ENCODE assay signal across 16 cellular contexts in genomic region chr6:170234419-170234818, GRCh38. TPM values are rescaled to one million over a fixed set of nuclear protein-coding genes. Genes with fewer than 3 reads are reported as not detected.
DNase-seq lines count a peak whose midpoint lies in the region; ATAC-seq, FAIRE-seq and TF ChIP-seq lines count a peak whose summit lies in the region.
"Had no signal": no experiment of that assay in that cellular context is flagged by ENCODE, and none has a peak within 500 bp of the region (broad histone marks: within the 10 kb centered on the region; RNA-seq: fewer than 3 reads in every experiment).

No MANE protein-coding gene starts in this region.

- H3K27me3 Mint-ChIP-seq in progenitor cell of endocrine pancreas = peaks cover 17% of the 10 kb centered on the region
- H3K27me3 Mint-ChIP-seq in activated CD8-positive, alpha-beta memory T cell treated with anti-CD3 and anti-CD28 coated beads, Interleukin-2, amount 10 ng/mL, durations not matched to agents 7 days and 5 days = no peaks in the 10 kb centered on the region

- H2AFZ ChIP-seq in MM.1S (ENCODE audit: low read length) (peak overlapping the region; percentile 8; the same call in 1 of the 2 replicates), K562 (ENCODE audit: low read depth, low read length) (no peak overlapping the region)

- no peak for TF ChIP-seq RAD21 in K562 (CRISPR knock-in tag; conservative IDR thresholded peaks at IDR 0.05 in 1 of 2, IDR thresholded peaks at IDR 0.05 in 1 of 2)

- no peaks in the 10 kb centered on the region for H3K4me1 ChIP-seq in MM.1S (ENCODE audit: low read length)
- H3K4me1 ChIP-seq in K562 (replicated peaks in 1 of 2; ENCODE audit: control insufficient read depth in 2 of 2, insufficient read depth in 2 of 2, low read length in 2 of 2) = peaks cover 0 to 3% of the 10 kb centered on the region in 2 experiments; a peak in 1 of 5 replicates
- H3K4me1 ChIP-seq in kidney (ENCODE audit: control insufficient read depth in 1 of 2, insufficient read depth in 1 of 2, low read depth in 1 of 2, low read length in 2 of 2) = no peaks in the 10 kb centered on the region

- DNase-seq in MM.1S = no peak
- no peak for DNase-seq in K562 (ENCODE audit: extremely low read depth in 1 of 4, low spot score in 3 of 4)
- peak; percentile 22 for DNase-seq in kidney
- no peak for DNase-seq in progenitor cell of endocrine pancreas (ENCODE audit: low spot score, unreplicated experiment)
- DNase-seq in activated CD8-positive, alpha-beta memory T cell treated with anti-CD3 and anti-CD28 coated beads, Interleukin-2, amount 10 ng/mL, durations not matched to agents 7 days and 5 days = no peak
- no peak for DNase-seq in mucosa of gallbladder (ENCODE audit: low spot score)
- DNase-seq: ACHN, GOT3, Kasumi-1, NCI-H1930, NCI-H2171, NCI-H82, SHP77 treated with DMSO at 0.1 percent for 48 hours had no signal

- POLR2A ChIA-PET in K562 (lab: Yijun Ruan, JAX) = no interaction called here

- H3K27me3 ChIP-seq in MM.1S (replicated peaks; ENCODE audit: insufficient read depth, low read length) (no peaks in the 10 kb centered on the region; the same call in 1 of the 2 replicates), K562 (ENCODE audit: control insufficient read depth in 2 of 2, insufficient read depth in 2 of 2, low read length in 2 of 2) (peaks cover 75 to 83% of the 10 kb centered on the region in 2 experiments)

- in situ Hi-C loops in K562 (cut with MboI) = no loop called here

- TF ChIP-seq EP300 in K562 (IDR thresholded peaks at IDR 0.05; ENCODE audit: low read length) = no peak

- BruUV-seq in K562 (replicated peaks; lab: Mats Ljungman, UMichigan) = no TSS peak

- H3F3A ChIP-seq in MM.1S (ENCODE audit: insufficient read depth, low read length) = no peaks in the 10 kb centered on the region

- no peak overlapping the region for H3K27ac ChIP-seq in MM.1S (ENCODE audit: low read length)
- no peak overlapping the region for H3K27ac ChIP-seq in K562 (ENCODE audit: extremely low read depth, low read depth, low read length)
- H3K27ac ChIP-seq in kidney (ENCODE audit: low read depth in 2 of 2, low read length in 2 of 2) = no peak overlapping the region

- no peak for TF ChIP-seq CTCF in MM.1S (IDR thresholded peaks at IDR 0.05; ENCODE audit: low read length)
- TF ChIP-seq CTCF in K562 (IDR thresholded peaks at IDR 0.05 in 2 of 3, conservative IDR thresholded peaks at IDR 0.05 in 1 of 3; ENCODE audit: insufficient read depth in 2 of 3, low read depth in 1 of 3, low read length in 3 of 3) = no peak
- no peak for TF ChIP-seq CTCF in kidney (IDR thresholded peaks at IDR 0.05; ENCODE audit: borderline replicate concordance, extremely low read depth, insufficient read depth)
- no peak for TF ChIP-seq CTCF in progenitor cell of endocrine pancreas (IDR thresholded peaks at IDR 0.05; ENCODE audit: unreplicated experiment)

- H4K20me1 ChIP-seq in MM.1S (ENCODE audit: insufficient read depth, low read length) (no peaks in the 10 kb centered on the region), K562 (replicated peaks; ENCODE audit: control insufficient read depth, insufficient read depth, low read length) (peaks cover 12% of the 10 kb centered on the region)

- no peak overlapping the region for H3K4me3 Mint-ChIP-seq in progenitor cell of endocrine pancreas (ENCODE audit: low read depth)
- H3K4me3 Mint-ChIP-seq in activated CD8-positive, alpha-beta memory T cell treated with anti-CD3 and anti-CD28 coated beads, Interleukin-2, amount 10 ng/mL, durations not matched to agents 7 days and 5 days = no peak overlapping the region
- H3K4me3 Mint-ChIP-seq: CD8-positive, alpha-beta memory T cell had no signal

- peaks cover 3% of the 10 kb centered on the region for H3K9me1 ChIP-seq in K562 (ENCODE audit: control insufficient read depth, insufficient read depth, low read length)

- H3K9me2 ChIP-seq in MM.1S (replicated peaks; ENCODE audit: insufficient read depth, low read length) = no peaks in the 10 kb centered on the region

- H3K27ac Mint-ChIP-seq in progenitor cell of endocrine pancreas = peak overlapping the region; percentile 20
- no peak overlapping the region for H3K27ac Mint-ChIP-seq in activated CD8-positive, alpha-beta memory T cell treated with anti-CD3 and anti-CD28 coated beads, Interleukin-2, amount 10 ng/mL, durations not matched to agents 7 days and 5 days
- H3K27ac Mint-ChIP-seq: CD8-positive, alpha-beta memory T cell had no signal

- FAIRE-seq in K562 (lab: Jason Lieb, UNC) (peak; percentile 11), kidney (lab: Jason Lieb, UNC) (no peak)

- H3K36me3 Mint-ChIP-seq in progenitor cell of endocrine pancreas (ENCODE audit: insufficient read depth) = no peaks in the 10 kb centered on the region
- no peaks in the 10 kb centered on the region for H3K36me3 Mint-ChIP-seq in activated CD8-positive, alpha-beta memory T cell treated with anti-CD3 and anti-CD28 coated beads, Interleukin-2, amount 10 ng/mL, durations not matched to agents 7 days and 5 days
- H3K36me3 Mint-ChIP-seq: CD8-positive, alpha-beta memory T cell had no signal

- H3K36me3 ChIP-seq in MM.1S (replicated peaks; ENCODE audit: insufficient read depth, low read length) (no peaks in the 10 kb centered on the region), K562 (ENCODE audit: control insufficient read depth, insufficient read depth, low read length) (no peaks in the 10 kb centered on the region), kidney (ENCODE audit: control insufficient read depth in 1 of 2, insufficient read depth in 2 of 2, low read length in 2 of 2) (no peaks in the 10 kb centered on the region)

- no peaks in the 10 kb centered on the region for H3K9me3 Mint-ChIP-seq in progenitor cell of endocrine pancreas (ENCODE audit: low read depth)
- no peaks in the 10 kb centered on the region for H3K9me3 Mint-ChIP-seq in activated CD8-positive, alpha-beta memory T cell treated with anti-CD3 and anti-CD28 coated beads, Interleukin-2, amount 10 ng/mL, durations not matched to agents 7 days and 5 days (ENCODE audit: low read depth)
- H3K9me3 Mint-ChIP-seq: CD8-positive, alpha-beta memory T cell had no signal

- H3K9me3 ChIP-seq in MM.1S (replicated peaks; ENCODE audit: insufficient read depth, low read length) = no peaks in the 10 kb centered on the region
- no peaks in the 10 kb centered on the region for H3K9me3 ChIP-seq in K562 (replicated peaks; ENCODE audit: control insufficient read depth, insufficient read depth, low read depth, low read length)
- H3K9me3 ChIP-seq in kidney (ENCODE audit: control insufficient read depth in 1 of 2, low read length in 2 of 2) = no peaks in the 10 kb centered on the region

- intact Hi-C loops in K562 (cut with micrococcal nuclease) = no loop called here
- intact Hi-C loops in kidney (cut with DNase I) = no loop called here

- H3K4me1 Mint-ChIP-seq in progenitor cell of endocrine pancreas (ENCODE audit: low read depth) = peaks cover 24% of the 10 kb centered on the region
- H3K4me1 Mint-ChIP-seq in activated CD8-positive, alpha-beta memory T cell treated with anti-CD3 and anti-CD28 coated beads, Interleukin-2, amount 10 ng/mL, durations not matched to agents 7 days and 5 days = no peaks in the 10 kb centered on the region
- H3K4me1 Mint-ChIP-seq: CD8-positive, alpha-beta memory T cell had no signal

- H3K9ac ChIP-seq in MM.1S (ENCODE audit: low read length) (no peak overlapping the region), K562 (ENCODE audit: insufficient read depth in 1 of 2, low read depth in 2 of 2, low read length in 2 of 2) (0 out of 4 replicates have a peak overlapping the region, but pooled peaks of 1 of the 2 experiments have one; percentile 48), kidney (ENCODE audit: low read length in 2 of 2) (no peak overlapping the region)

- no peak for TF ChIP-seq POLR2A in K562 (conservative IDR thresholded peaks at IDR 0.05)

- ATAC-seq in K562 (peak; percentile 47; the same call in 1 of the 3 replicates), HG02884 (IDR thresholded peaks at IDR 0.05; ENCODE audit: unreplicated experiment) (no peak)
- ATAC-seq in activated CD8-positive, alpha-beta memory T cell treated with anti-CD3 and anti-CD28 coated beads, Interleukin-2, amount 10 ng/mL, durations not matched to agents 7 days and 5 days = no peak
- ATAC-seq: Panc1 had no signal

- CTCF ChIA-PET in K562 (lab: Yijun Ruan, JAX; ENCODE audit: low intra/inter-chr PET ratio) = no interaction called here
- CTCF ChIA-PET in activated CD8-positive, alpha-beta memory T cell treated with anti-CD3 and anti-CD28 coated beads, Interleukin-2, amount 10 ng/mL, durations not matched to agents 7 days and 5 days (lab: Charles Lee) = no interaction called here

- under 1% methylated on average over 9 of the region's 9 CpGs for WGBS in K562 (ENCODE audit: insufficient coverage, low coverage, missing lambda C conversion rate)

- peak overlapping the region; percentile 42; the same call in 1 of the 2 replicates for H3K4me3 ChIP-seq in MM.1S (ENCODE audit: low read length)
- H3K4me3 ChIP-seq in K562 = no peak overlapping the region
- H3K4me3 ChIP-seq in kidney (ENCODE audit: low read length in 2 of 2) = no peak overlapping the region

- peak overlapping the region; percentile 50; the same call in 1 of the 2 replicates for H3K4me2 ChIP-seq in MM.1S (ENCODE audit: low read depth, low read length)
- H3K4me2 ChIP-seq in K562 (ENCODE audit: insufficient read depth, low read length) = no peak overlapping the region

- H3K79me2 ChIP-seq in MM.1S (ENCODE audit: low read length) (no peaks in the 10 kb centered on the region), K562 (ENCODE audit: control insufficient read depth, insufficient read depth, low read length) (no peaks in the 10 kb centered on the region)

RNA-seq across cellular contexts. Expression of gene DLL1, which starts 56.5 kb away (rescaled TPM):
- total RNA-seq in K562 (2011; cell fraction: chromatin; rRNA removed; ENCODE audit: low replicate concordance) = not detected in 2 replicates
- total RNA-seq in K562 (2011; cell fraction: nucleolus; rRNA removed) = not detected in 2 replicates
- total RNA-seq in K562 (2011; cell fraction: nucleoplasm; rRNA removed) = not detected in 2 replicates
- total RNA-seq in K562 (2014; rRNA removed) (not detected in 2 replicates), K562 (2014; rRNA removed; fragmentation: Illumina TruSeq; extraction: Trizol) (not detected in 2 replicates), K562 (2015; rRNA removed; fragmentation: Illumina TruSeq; extraction: Trizol) (not detected in 2 replicates), K562 (2021) (not detected in 2 replicates), kidney (11.9 TPM), progenitor cell of endocrine pancreas (75.3 and 79.1 TPM in 2 replicates), mucosa of gallbladder (13.0 TPM)
- polyA plus RNA-seq in K562 (2011; rRNA removed) (not detected in 2 replicates), K562 (2014; fragmentation: Illumina TruSeq; extraction: Trizol) (not detected in 2 replicates), K562 (2014; fragmentation: Nextera tagmentation; extraction: Ambion mirVana) (not detected), K562 (2014; rRNA removed) (not detected in 2 replicates), kidney (ENCODE audit: insufficient read depth, low read depth, low replicate concordance) (4.5 TPM)
- polyA plus RNA-seq in K562 (2011; cell fraction: cytosol; rRNA removed) = 0.03 TPM in 1 of 2 replicates, not detected in the other
- polyA plus RNA-seq in K562 (2011; cell fraction: nucleus; rRNA removed) = not detected in 2 replicates
- 0.03 TPM in 1 of 2 replicates, not detected in the other for polyA plus RNA-seq in K562 (2012)
- polyA minus RNA-seq in K562 (2011; rRNA and poly(A)+ RNA removed) = not detected in 2 replicates
- polyA minus RNA-seq in K562 (2011; cell fraction: cytosol; rRNA and poly(A)+ RNA removed) = not detected in 2 replicates
- polyA minus RNA-seq in K562 (2011; cell fraction: nucleus; rRNA and poly(A)+ RNA removed) = not detected in 2 replicates
- 1 to 10 TPM in 1 of 2 experiments, under 1 TPM in 1; 0.37 to 1.2 TPM for total RNA-seq in activated CD8-positive, alpha-beta memory T cell treated with anti-CD3 and anti-CD28 coated beads, Interleukin-2, amount 10 ng/mL, durations not matched to agents 7 days and 5 days
